Comparison of ENCODE assay signal across 8 cellular contexts in the genomic region with DNA sequence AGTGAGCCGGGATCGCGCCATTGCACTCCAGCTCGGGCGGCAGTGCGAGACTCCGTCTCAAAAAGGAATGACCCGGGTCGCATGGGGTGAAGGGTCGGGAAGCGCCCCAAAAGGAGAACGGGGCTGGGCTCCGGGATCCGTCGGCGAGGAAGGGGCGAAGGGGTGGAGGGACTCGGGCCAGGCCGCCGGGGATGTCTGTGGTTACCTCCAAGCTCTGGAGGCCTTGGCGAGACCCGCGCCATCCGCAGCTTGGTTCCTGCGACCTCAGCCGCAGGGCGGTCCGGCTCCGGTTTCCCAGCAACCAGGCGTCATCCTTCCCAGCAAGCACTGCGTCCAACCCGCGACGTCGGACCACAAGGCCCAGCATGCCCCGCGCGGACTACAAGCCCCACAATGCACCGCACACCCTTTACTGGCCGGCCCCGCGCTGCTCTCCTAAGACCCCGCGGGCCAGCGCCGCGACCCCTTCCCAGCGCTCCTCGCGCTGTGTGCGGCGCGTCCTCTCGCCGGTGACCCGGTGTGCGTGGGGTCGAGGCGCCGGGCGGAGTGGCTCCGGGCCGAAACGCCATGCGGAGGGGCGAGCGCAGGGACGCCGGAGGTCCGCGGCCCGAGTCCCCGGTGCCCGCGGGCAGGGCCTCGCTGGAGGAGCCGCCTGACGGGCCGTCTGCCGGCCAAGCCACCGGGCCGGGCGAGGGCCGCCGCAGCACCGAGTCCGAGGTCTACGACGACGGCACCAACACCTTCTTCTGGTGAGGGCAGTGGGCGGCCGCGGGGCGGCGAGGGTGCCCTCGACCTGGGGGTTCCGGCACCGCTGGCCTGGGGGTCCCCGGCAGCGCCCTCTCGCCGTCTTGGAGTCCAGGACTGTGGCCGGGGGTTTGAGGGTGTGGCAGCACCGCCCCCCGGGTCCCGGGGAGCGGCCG. TPM values are rescaled to one million over a fixed set of nuclear protein-coding genes. Genes with fewer than 3 reads are reported as not detected.
DNase-seq lines count a peak whose midpoint lies in the region; ATAC-seq lines count a peak whose summit lies in the region.

Gene PTDSS2 (plus strand): TSS at position 391 of the 920 bp plus-strand sequence. CDS start 177 bp downstream, at position 568.

- H3K9ac ChIP-seq in endocrine pancreas (ENCODE audit: control insufficient read depth, insufficient read depth, low read length), result peak within 1 kb of the TSS; percentile 88

- DNase-seq in COLO668 (lab: John Stamatoyannopoulos, UW; ENCODE audit: unreplicated experiment) (peak; percentile 83), HT1080 (ENCODE audit: low read depth) (peak; percentile 93), NOMO-1 treated with DMSO at 0.1 percent for 48 hours (lab: John Stamatoyannopoulos, UW; ENCODE audit: unreplicated experiment) (peak; percentile 94), mesenteric fat pad (ENCODE audit: low spot score) (peak; percentile 99)
- DNase-seq in activated CD8-positive, alpha-beta memory T cell treated with anti-CD3 and anti-CD28 coated beads for 4 hours (ENCODE audit: low read depth in 2 of 2), result peak; percentile 91 to 92
- peak; percentile 80 for DNase-seq in stimulated activated CD8-positive, alpha-beta memory T cell treated with anti-CD3 and anti-CD28 coated beads, Interleukin-15, amount 100 ng/mL, for 24 hours (ENCODE audit: low read depth)

- no peaks in the 10 kb centered on the region for H3K9me3 ChIP-seq in endocrine pancreas (ENCODE audit: control insufficient read depth, low read length)

- H3K4me3 ChIP-seq in endocrine pancreas (ENCODE audit: control insufficient read depth, insufficient read depth, low read length), result no peak within 1 kb of the TSS

- H3K27me3 ChIP-seq in endocrine pancreas (ENCODE audit: control insufficient read depth, insufficient read depth, low read length), result no peaks in the 10 kb centered on the region

- H3K4me1 ChIP-seq in endocrine pancreas (ENCODE audit: control insufficient read depth, insufficient read depth, low read length), result no peaks in the 10 kb centered on the region

- peak; percentile 67 for ATAC-seq in GM21360 (IDR thresholded peaks at IDR 0.05; ENCODE audit: unreplicated experiment)

- H3K36me3 ChIP-seq in endocrine pancreas (ENCODE audit: control insufficient read depth, insufficient read depth, low read length), result no peaks in the 10 kb centered on the region

RNA-seq across cellular contexts. Expression of gene PTDSS2, which starts in this region (rescaled TPM):
- 24.7 and 29.7 TPM in 2 replicates for total RNA-seq in HT1080 (2014; rRNA removed; shearing (Covaris generic))
- 17.7 and 19.7 TPM in 2 replicates for polyA plus RNA-seq in HT1080 (2015; cell fraction: cytosol; rRNA removed)
- 49.1 and 51.2 TPM in 2 replicates for polyA plus RNA-seq in HT1080 (2015; cell fraction: nucleus; rRNA removed)
- 26.9 TPM for total RNA-seq in mesenteric fat pad
